29 cellular contexts compared by ENCODE assay signal in genomic region chr3:15791525-15791924, GRCh38. TPM values are rescaled to one million over a fixed set of nuclear protein-coding genes. Genes with fewer than 3 reads are reported as not detected.
DNase-seq lines count a peak whose midpoint lies in the region; ATAC-seq, FAIRE-seq and TF ChIP-seq lines count a peak whose summit lies in the region.
"Had no signal": no experiment of that assay in that cellular context is flagged by ENCODE, and none has a peak within 500 bp of the region (broad histone marks: within the 10 kb centered on the region; RNA-seq: fewer than 3 reads in every experiment).

No MANE protein-coding gene starts in this region.

- intact Hi-C loops in GM12878 (cut with micrococcal nuclease; ENCODE audit: unreplicated experiment) = no loop called here

- H3K27ac ChIP-seq in BLaER1 treated with 17β-estradiol and CSF1 and Interleukin-3, amounts not matched to agents 10 nM and 100 nM = no peak overlapping the region
- H3K27ac ChIP-seq in DND-41 (ENCODE audit: low read length) (peak overlapping the region; percentile 54), GM12878 (ENCODE audit: control insufficient read depth, insufficient read depth) (no peak overlapping the region), hepatocyte (no peak overlapping the region)
- H3K27ac ChIP-seq: HL-60, Peyer's patch, WERI-Rb-1 had no signal

- peak overlapping the region in 6 of 10 experiments; percentile 37 to 74 (median 66); a peak in 9 of 20 replicates for H3K4me3 ChIP-seq in BLaER1 treated with 17β-estradiol and CSF1 and Interleukin-3, amounts not matched to agents 10 nM and 100 nM
- H3K4me3 ChIP-seq in DND-41 (ENCODE audit: low read depth in 1 of 2, low read length in 2 of 2) (peak overlapping the region; percentile 7 to 63; a peak in 3 of 4 replicates), GM12878 (peak overlapping the region; percentile 27; the same call in 1 of the 2 replicates), hepatocyte (no peak overlapping the region)
- H3K4me3 ChIP-seq: heart left ventricle, Peyer's patch, skin epidermis had no signal

- H4K20me1 ChIP-seq in BLaER1 treated with 17β-estradiol and CSF1 and Interleukin-3, amounts not matched to agents 10 nM and 100 nM = peaks cover 0 to 66% (median 6%) of the 10 kb centered on the region in 11 experiments; a peak in 9 of 22 replicates
- peaks cover 72% of the 10 kb centered on the region for H4K20me1 ChIP-seq in DND-41 (ENCODE audit: insufficient read depth, low read length)
- H4K20me1 ChIP-seq in GM12878 (ENCODE audit: control insufficient read depth, insufficient read depth) = no peaks in the 10 kb centered on the region
- H4K20me1 ChIP-seq in hepatocyte (ENCODE audit: insufficient read depth, poor library complexity, severe bottlenecking) = no peaks in the 10 kb centered on the region

- in situ Hi-C loops in GM12878 (cut with MboI) = no loop called here

- SMC1A ChIA-PET in GM12878 (lab: Charles Lee; ENCODE audit: uncharacterized antibody, unreplicated experiment) = interaction anchor here (1.0 to 11.4 kb wide), 6 partner anchors 9 to 161 kb away, joined by 3 to 193 read pairs (median 4); no protein-coding TSS in a partner anchor

- H3K79me2 ChIP-seq in DND-41 (ENCODE audit: insufficient read depth, low read length) (peaks cover 100% of the 10 kb centered on the region), GM12878 (ENCODE audit: control insufficient read depth, insufficient read depth, low read length) (peaks cover 87% of the 10 kb centered on the region), hepatocyte (peaks cover 85% of the 10 kb centered on the region)

- H3K27me3 Mint-ChIP-seq in natural killer cell treated with Interleukin-12 subunit alpha and Interleukin-12 subunit beta and Interleukin-15 and Interleukin-18, amount 100 ng/mL, for 72 hours = no peaks in the 10 kb centered on the region
- H3K27me3 Mint-ChIP-seq in WTC11 (ENCODE audit: low read depth) = no peaks in the 10 kb centered on the region
- H3K27me3 Mint-ChIP-seq: activated naive CD4-positive, alpha-beta T cell treated with anti-CD3 and anti-CD28 coated beads, Interleukin-2, amount 10 ng/mL, durations not matched to agents 7 days and 5 days; progenitor cell of endocrine pancreas; stimulated activated memory B cell treated with anti-CD40 and anti-IgM and Interleukin-4, amounts not matched to agents 10 μg/mL and 1 μg/mL and 100 μg/mL, for 72 hours had no signal

- TF ChIP-seq RAD21 in GM12878 (IDR thresholded peaks at IDR 0.05; ENCODE audit: insufficient read depth, low read depth, low read length) = no peak

- peaks cover 28% of the 10 kb centered on the region for H3K36me3 Mint-ChIP-seq in natural killer cell treated with Interleukin-12 subunit alpha and Interleukin-12 subunit beta and Interleukin-15 and Interleukin-18, amount 100 ng/mL, for 72 hours
- peaks cover 9% of the 10 kb centered on the region for H3K36me3 Mint-ChIP-seq in WTC11

- FAIRE-seq in GM12878 (lab: Jason Lieb, UNC) = no peak
- FAIRE-seq: GM12891, H1 had no signal

- peaks cover 9 to 67% (median 22%) of the 10 kb centered on the region in 10 experiments for H3K4me1 ChIP-seq in BLaER1 treated with 17β-estradiol and CSF1 and Interleukin-3, amounts not matched to agents 10 nM and 100 nM
- H3K4me1 ChIP-seq in DND-41 (ENCODE audit: insufficient read depth, low read length) (peaks cover 78% of the 10 kb centered on the region), GM12878 (ENCODE audit: control insufficient read depth, insufficient read depth, low read length) (peaks cover 4% of the 10 kb centered on the region; the same call in 1 of the 2 replicates), hepatocyte (ENCODE audit: insufficient read depth) (no peaks in the 10 kb centered on the region)

- no TSS peak for BruUV-seq in GM12878 (replicated peaks; lab: Mats Ljungman, UMichigan)

- H3K9ac ChIP-seq in BLaER1 treated with 17β-estradiol and CSF1 and Interleukin-3, amounts not matched to agents 10 nM and 100 nM = no peak overlapping the region
- H3K9ac ChIP-seq in DND-41 (ENCODE audit: low read depth, low read length) (no peak overlapping the region), GM12878 (ENCODE audit: control insufficient read depth, insufficient read depth, low read length) (no peak overlapping the region)

- DNase-seq in DND-41 = no peak
- no peak for DNase-seq in GM12878 (ENCODE audit: low read depth, low spot score)
- no peak for DNase-seq in natural killer cell treated with Interleukin-12 subunit alpha and Interleukin-12 subunit beta and Interleukin-15 and Interleukin-18, amount 100 ng/mL, for 72 hours (ENCODE audit: low spot score)
- DNase-seq in hepatocyte (ENCODE audit: low spot score) = no peak
- DNase-seq in WTC11 (ENCODE audit: low spot score) = no peak
- DNase-seq in Kasumi-1 (lab: John Stamatoyannopoulos, UW) = no peak
- DNase-seq: activated naive CD4-positive, alpha-beta T cell treated with anti-CD3 and anti-CD28 coated beads, Interleukin-2, amount 10 ng/mL, durations not matched to agents 7 days and 5 days; activated T-cell treated with anti-CD3 and anti-CD28 coated beads, Interleukin-2, amount 50 U/mL, for 48 hours; AML-193; aorta; central memory CD4-positive, alpha-beta T cell; COR-L47; DMS79 treated with DMSO at 0.1 percent for 48 hours; heart left ventricle; IMR-90; NCI-H1436 treated with DMSO at 0.1 percent for 48 hours; NCI-H510A; NK-92 treated with Interleukin-12 subunit alpha and Interleukin-12 subunit beta, amount 100 ng/mL, for 24 hours; Peyer's patch; stimulated activated CD4-positive, alpha-beta T cell treated with anti-CD3 and anti-CD28 coated beads, Interleukin-1b, Interleukin-23, amount 100 ng/mL, for 48 hours; WERI-Rb-1 had no signal

- TF ChIP-seq CTCF in DND-41 (IDR thresholded peaks at IDR 0.05; ENCODE audit: borderline replicate concordance, extremely low read depth, low read length, poor library complexity, severe bottlenecking) (no peak), GM12878 (IDR thresholded peaks at IDR 0.05 in 2 of 3, conservative IDR thresholded peaks at IDR 0.05 in 1 of 3; ENCODE audit: control insufficient read depth in 2 of 3, extremely low read depth in 1 of 3, insufficient read depth in 1 of 3, low read depth in 3 of 3, low read length in 3 of 3) (no peak), hepatocyte (IDR thresholded peaks at IDR 0.05; ENCODE audit: poor library complexity) (no peak), WTC11 (IDR thresholded peaks at IDR 0.05) (no peak)

- TF ChIP-seq EP300 in GM12878 (IDR thresholded peaks at IDR 0.05; ENCODE audit: borderline replicate concordance in 1 of 2, control insufficient read depth in 1 of 2, low read depth in 2 of 2, low read length in 2 of 2) = no peak

- no peak overlapping the region for H2AFZ ChIP-seq in DND-41 (ENCODE audit: low read depth, low read length)
- H2AFZ ChIP-seq in GM12878 (ENCODE audit: control insufficient read depth, low read depth, low read length) = no peak overlapping the region
- H2AFZ ChIP-seq in hepatocyte = no peak overlapping the region

- peaks cover 49 to 54% of the 10 kb centered on the region in 2 donors for H3K4me1 Mint-ChIP-seq in natural killer cell treated with Interleukin-12 subunit alpha and Interleukin-12 subunit beta and Interleukin-15 and Interleukin-18, amount 100 ng/mL, for 72 hours (ENCODE audit: low read depth in 2 of 2)
- peaks cover 6% of the 10 kb centered on the region for H3K4me1 Mint-ChIP-seq in WTC11

- peaks cover 12 to 87% (median 69%) of the 10 kb centered on the region in 11 experiments; a peak in 21 of 22 replicates for H3K36me3 ChIP-seq in BLaER1 treated with 17β-estradiol and CSF1 and Interleukin-3, amounts not matched to agents 10 nM and 100 nM
- H3K36me3 ChIP-seq in DND-41 (ENCODE audit: insufficient read depth, low read length) (peaks cover 79% of the 10 kb centered on the region), GM12878 (ENCODE audit: control insufficient read depth in 2 of 2, insufficient read depth in 2 of 2, low read length in 1 of 2) (peaks cover 0 to 18% of the 10 kb centered on the region in 2 experiments; a peak in 2 of 4 replicates), hepatocyte (replicated peaks; ENCODE audit: insufficient read depth, low read depth) (no peaks in the 10 kb centered on the region)
- H3K36me3 ChIP-seq: Peyer's patch had no signal

- peaks cover 10 to 36% (median 26%) of the 10 kb centered on the region in 11 experiments; a peak in 20 of 22 replicates for H3K9me3 ChIP-seq in BLaER1 treated with 17β-estradiol and CSF1 and Interleukin-3, amounts not matched to agents 10 nM and 100 nM (replicated peaks in 1 of 11)
- H3K9me3 ChIP-seq in DND-41 (ENCODE audit: insufficient read depth, low read length, severe bottlenecking) = no peaks in the 10 kb centered on the region
- H3K9me3 ChIP-seq in GM12878 (replicated peaks; ENCODE audit: control insufficient read depth, insufficient read depth, low read length) = peaks cover 13% of the 10 kb centered on the region; the same call in 2 of the 3 replicates
- no peaks in the 10 kb centered on the region for H3K9me3 ChIP-seq in hepatocyte (ENCODE audit: low read depth)
- H3K9me3 ChIP-seq: Peyer's patch had no signal

- no peaks in the 10 kb centered on the region for H3K27me3 ChIP-seq in BLaER1 treated with 17β-estradiol and CSF1 and Interleukin-3, amounts not matched to agents 10 nM and 100 nM
- no peaks in the 10 kb centered on the region for H3K27me3 ChIP-seq in DND-41 (ENCODE audit: insufficient read depth, low read length, poor library complexity)
- H3K27me3 ChIP-seq in GM12878 (replicated peaks in 1 of 2; ENCODE audit: control insufficient read depth in 2 of 2, insufficient read depth in 2 of 2, low read length in 1 of 2) = no peaks in the 10 kb centered on the region
- no peaks in the 10 kb centered on the region for H3K27me3 ChIP-seq in hepatocyte
- H3K27me3 ChIP-seq: heart left ventricle, Peyer's patch had no signal

- H3K9me3 Mint-ChIP-seq in natural killer cell treated with Interleukin-12 subunit alpha and Interleukin-12 subunit beta and Interleukin-15 and Interleukin-18, amount 100 ng/mL, for 72 hours = peaks cover 8% of the 10 kb centered on the region
- H3K9me3 Mint-ChIP-seq in WTC11 = peaks cover 4% of the 10 kb centered on the region; the same call in 1 of the 2 replicates

- H3K27ac Mint-ChIP-seq in natural killer cell treated with Interleukin-12 subunit alpha and Interleukin-12 subunit beta and Interleukin-15 and Interleukin-18, amount 100 ng/mL, for 72 hours = peak overlapping the region; percentile 50 to 91
- no peak overlapping the region for H3K27ac Mint-ChIP-seq in WTC11
- H3K27ac Mint-ChIP-seq: activated naive CD4-positive, alpha-beta T cell treated with anti-CD3 and anti-CD28 coated beads, Interleukin-2, amount 10 ng/mL, durations not matched to agents 7 days and 5 days; mesothelial cell of epicardium; progenitor cell of endocrine pancreas; stimulated activated memory B cell treated with anti-CD40 and anti-IgM and Interleukin-4, amounts not matched to agents 10 μg/mL and 1 μg/mL and 100 μg/mL, for 72 hours had no signal

- POLR2A ChIA-PET in GM12878 (lab: Charles Lee) (interaction anchor here (0.7 to 2.4 kb wide), 2 partner anchors 16 to 362 kb away, joined by 3 to 9 read pairs; no protein-coding TSS in a partner anchor), WTC11 (lab: Charles Lee) (no interaction called here)

- WGBS in GM12878 (ENCODE audit: insufficient coverage, insufficient replicate concordance, low lambda C conversion rate, missing lambda C conversion rate) = 100% methylated on average over 1 of the region's 1 CpG
- WGBS in hepatocyte (ENCODE audit: low lambda C conversion rate, missing lambda C conversion rate) = 67% methylated on average over 1 of the region's 1 CpG

- TF ChIP-seq POLR2A in GM12878 (IDR thresholded peaks at IDR 0.05; ENCODE audit: low read depth, low read length) = no peak

- CTCF ChIA-PET in GM12878 (lab: Yijun Ruan, JAX) = interaction anchor here (1.1 kb wide), 1 partner anchor 15 kb away, joined by 5 read pairs; no protein-coding TSS in a partner anchor
- CTCF ChIA-PET in WTC11 (lab: Charles Lee) = no interaction called here

- no peaks in the 10 kb centered on the region for H3K9me2 ChIP-seq in hepatocyte (replicated peaks; ENCODE audit: insufficient read depth)

- peak overlapping the region; percentile 53 for H3K4me3 Mint-ChIP-seq in natural killer cell treated with Interleukin-12 subunit alpha and Interleukin-12 subunit beta and Interleukin-15 and Interleukin-18, amount 100 ng/mL, for 72 hours
- no peak overlapping the region for H3K4me3 Mint-ChIP-seq in WTC11
- H3K4me3 Mint-ChIP-seq: activated naive CD4-positive, alpha-beta T cell treated with anti-CD3 and anti-CD28 coated beads, Interleukin-2, amount 10 ng/mL, durations not matched to agents 7 days and 5 days; mesothelial cell of epicardium; stimulated activated memory B cell treated with anti-CD40 and anti-IgM and Interleukin-4, amounts not matched to agents 10 μg/mL and 1 μg/mL and 100 μg/mL, for 72 hours had no signal

- ATAC-seq in DND-41 (ENCODE audit: insufficient read depth, low read depth) = no peak
- ATAC-seq in GM12878 = no peak
- no peak for ATAC-seq in natural killer cell treated with Interleukin-12 subunit alpha and Interleukin-12 subunit beta and Interleukin-15 and Interleukin-18, amount 100 ng/mL, for 72 hours
- no peak for ATAC-seq in WTC11
- ATAC-seq: heart left ventricle; stimulated activated memory B cell treated with anti-CD40 and anti-IgM and Interleukin-4, amounts not matched to agents 10 μg/mL and 1 μg/mL and 100 μg/mL, for 72 hours had no signal

- RAD21 ChIA-PET in GM12878 (lab: Charles Lee; ENCODE audit: unreplicated experiment) = interaction anchor here (1.2 kb wide), 1 partner anchor 161 kb away, joined by 4 read pairs; no protein-coding TSS in a partner anchor

- peak overlapping the region in 7 of 11 experiments; percentile 11 to 91 (median 80); a peak in 10 of 22 replicates for H3K4me2 ChIP-seq in BLaER1 treated with 17β-estradiol and CSF1 and Interleukin-3, amounts not matched to agents 10 nM and 100 nM
- H3K4me2 ChIP-seq in DND-41 (ENCODE audit: insufficient read depth, low read length) (peak overlapping the region; percentile 64), GM12878 (ENCODE audit: control insufficient read depth, insufficient read depth) (no peak overlapping the region), hepatocyte (no peak overlapping the region)

RNA-seq across cellular contexts. Expression of gene ANKRD28, which starts 6.3 kb away (rescaled TPM):
- 532 and 544 TPM in 2 replicates for total RNA-seq in GM12878 (2013; cell fraction: nucleolus; rRNA removed)
- total RNA-seq in GM12878 (2014; rRNA removed) (48.9 and 58.5 TPM in 2 replicates), GM12878 (2014; rRNA removed; fragmentation: Illumina TruSeq; extraction: Trizol) (58.9 and 65.4 TPM in 2 replicates), GM12878 (2021) (51.9 and 55.4 TPM in 2 replicates), hepatocyte (34.5 and 40.6 TPM in 2 replicates), WTC11 (2021) (42.7 to 51.6 TPM (median 43.8 TPM) in 3 replicates)
- 24.0 TPM for polyA plus RNA-seq in GM12878 (2011; ENCODE audit: low read depth)
- polyA plus RNA-seq in GM12878 (2011; rRNA removed) (105 and 132 TPM in 2 replicates), GM12878 (2014; fragmentation: Illumina TruSeq; extraction: Trizol) (42.3 and 50.2 TPM in 2 replicates), GM12878 (2014; fragmentation: Nextera tagmentation; extraction: Ambion mirVana) (10 to 100 TPM; 12.3 to 13.7 TPM), GM12878 (2014; rRNA removed) (34.3 and 36.2 TPM in 2 replicates), GM12878 (2016; fragmentation: Nextera tagmentation; extraction: Ambion mirVana) (10 to 100 TPM; 11.2 to 20.6 TPM), hepatocyte (12.3 and 17.8 TPM in 2 replicates)
- 45.9 and 56.4 TPM in 2 replicates for polyA plus RNA-seq in GM12878 (2011; cell fraction: cytosol; rRNA removed)
- polyA plus RNA-seq in GM12878 (2011; cell fraction: nucleus; rRNA removed) = 158 and 206 TPM in 2 replicates
- 24.5 and 30.8 TPM in 2 replicates for polyA plus RNA-seq in GM12878 (2012)
- 171 and 281 TPM in 2 replicates for polyA minus RNA-seq in GM12878 (2011; rRNA and poly(A)+ RNA removed)
- 37.0 and 48.7 TPM in 2 replicates for polyA minus RNA-seq in GM12878 (2011; cell fraction: cytosol; rRNA and poly(A)+ RNA removed)
- 142 and 203 TPM in 2 replicates for polyA minus RNA-seq in GM12878 (2011; cell fraction: nucleus; rRNA and poly(A)+ RNA removed)
- total RNA-seq in natural killer cell treated with Interleukin-12 subunit alpha and Interleukin-12 subunit beta and Interleukin-15 and Interleukin-18, amount 100 ng/mL, for 72 hours = 10 to 100 TPM; 29.3 to 50.0 TPM

Comparison
In these comparisons a context has a peak if more than half of its experiments do, and no peak if none do; other contexts are left out.
1. H3K4me2 ChIP-seq: peak in BLaER1 treated with 17β-estradiol and CSF1 and Interleukin-3, amounts not matched to agents 10 nM and 100 nM (7 of 11) and DND-41 (single experiment); none in GM12878 (single experiment) and hepatocyte (single experiment).